In the genomic region with DNA sequence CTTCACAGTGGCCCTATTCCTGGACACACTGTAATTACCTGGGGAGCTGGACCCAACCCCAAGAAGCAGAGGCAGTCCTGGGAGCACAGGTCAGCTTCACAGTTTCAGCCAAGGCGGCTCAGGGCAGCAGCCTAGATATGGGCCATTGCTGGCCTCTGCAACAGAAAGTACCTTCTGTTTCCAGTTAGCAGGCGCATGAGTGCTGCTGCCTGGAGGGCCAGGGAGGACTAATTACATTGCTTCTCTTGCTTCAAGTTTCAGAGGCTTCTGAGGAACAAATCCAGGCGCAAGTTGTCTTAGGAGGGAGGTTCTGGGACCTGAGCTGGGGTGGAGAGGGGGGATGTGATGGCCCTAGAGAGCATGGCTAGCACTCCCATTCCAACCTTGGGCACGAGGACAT, we compare ENCODE assay signal across 21 cellular contexts. TPM values are rescaled to one million over a fixed set of nuclear protein-coding genes. Genes with fewer than 3 reads are reported as not detected.
DNase-seq lines count a peak whose midpoint lies in the region; ATAC-seq and TF ChIP-seq lines count a peak whose summit lies in the region.
"Had no signal": no experiment of that assay in that cellular context is flagged by ENCODE, and none has a peak within 500 bp of the region (broad histone marks: within the 10 kb centered on the region; RNA-seq: fewer than 3 reads in every experiment).

No MANE protein-coding gene starts in this region.

- H3K27me3 Mint-ChIP-seq in mesothelial cell of epicardium (ENCODE audit: low read depth): no peaks in the 10 kb centered on the region
- H3K27me3 Mint-ChIP-seq: activated naive CD8-positive, alpha-beta T cell had no signal

- peaks cover 48% of the 10 kb centered on the region for H3K4me1 Mint-ChIP-seq in mesothelial cell of epicardium

- H3K9ac ChIP-seq in SK-N-MC (ENCODE audit: insufficient read length): no peak overlapping the region

- peaks cover 14 to 22% of the 10 kb centered on the region in 2 donors for H3K4me1 ChIP-seq in thoracic aorta (ENCODE audit: control insufficient read depth in 1 of 2, low read depth in 2 of 2)
- H3K4me1 ChIP-seq in SJCRH30: no peaks in the 10 kb centered on the region

- no peaks in the 10 kb centered on the region for H3K9me3 ChIP-seq in SK-N-MC (ENCODE audit: low read depth, low read length)
- no peaks in the 10 kb centered on the region for H3K9me3 ChIP-seq in thoracic aorta
- no peaks in the 10 kb centered on the region for H3K9me3 ChIP-seq in SJCRH30 (replicated peaks)

- TF ChIP-seq CTCF in mesothelial cell of epicardium (IDR thresholded peaks at IDR 0.05; ENCODE audit: unreplicated experiment) (no peak), thoracic aorta (IDR thresholded peaks at IDR 0.05) (no peak)

- no peak for ATAC-seq in thoracic aorta (ENCODE audit: insufficient number of reproducible peaks, low FRiP score, low read depth)
- ATAC-seq in GM19452 (IDR thresholded peaks at IDR 0.05; ENCODE audit: unreplicated experiment): no peak
- ATAC-seq in HG03460 (IDR thresholded peaks at IDR 0.05; ENCODE audit: unreplicated experiment): no peak
- ATAC-seq: activated T-cell treated with anti-CD3 and anti-CD28 coated beads, Interleukin-2, amount 50 U/mL, for 4 hours had no signal

- H3K4me3 Mint-ChIP-seq in mesothelial cell of epicardium: no peak overlapping the region
- H3K4me3 Mint-ChIP-seq: activated naive CD8-positive, alpha-beta T cell; activated T-cell treated with anti-CD3 and anti-CD28 coated beads, Interleukin-2, amount 50 U/mL, for 4 hours had no signal

- H3K27me3 ChIP-seq in thoracic aorta (replicated peaks; ENCODE audit: insufficient read depth): no peaks in the 10 kb centered on the region
- no peaks in the 10 kb centered on the region for H3K27me3 ChIP-seq in SJCRH30

- DNase-seq in SK-N-MC (ENCODE audit: low read depth, low spot score) (no peak), cerebellar cortex (ENCODE audit: low spot score) (peak; percentile 67), mesothelial cell of epicardium (ENCODE audit: low spot score in 2 of 2, unreplicated experiment in 2 of 2) (no peak), thoracic aorta (ENCODE audit: low spot score) (no peak), SJCRH30 (no peak), foreskin melanocyte (no peak)
- DNase-seq: activated CD4-positive, alpha-beta T cell treated with anti-CD3 and anti-CD28 coated beads, Interleukin-2, amount 50 U/mL, for 48 hours; activated T-cell treated with anti-CD3 and anti-CD28 coated beads, Interleukin-2, amount 50 U/mL, for 4 hours; AML-193; effector CD8-positive, alpha-beta T cell; EL; HCEC 1CT; kidney; MM.1S; NK-92 treated with Interleukin-12 subunit alpha and Interleukin-12 subunit beta, amount 100 ng/mL, for 24 hours; RPMI8226; stimulated activated CD4-positive, alpha-beta T cell treated with anti-CD3 and anti-CD28 coated beads, Interleukin-2, amount 100 ng/mL, for 48 hours; WERI-Rb-1 had no signal

- no peaks in the 10 kb centered on the region for H3K9me3 Mint-ChIP-seq in mesothelial cell of epicardium
- H3K9me3 Mint-ChIP-seq: activated T-cell treated with anti-CD3 and anti-CD28 coated beads, Interleukin-2, amount 50 U/mL, for 4 hours had no signal

- H3K36me3 Mint-ChIP-seq in mesothelial cell of epicardium: no peaks in the 10 kb centered on the region
- H3K36me3 Mint-ChIP-seq: activated naive CD8-positive, alpha-beta T cell had no signal

- H3K27ac ChIP-seq in SK-N-MC (peak overlapping the region; percentile 81), thoracic aorta (peak overlapping the region; percentile 87 to 91), SJCRH30 (no peak overlapping the region)
- H3K27ac ChIP-seq: WERI-Rb-1 had no signal

- peak overlapping the region; percentile 96 for H3K27ac Mint-ChIP-seq in mesothelial cell of epicardium
- H3K27ac Mint-ChIP-seq: activated naive CD8-positive, alpha-beta T cell had no signal

- H3K36me3 ChIP-seq in SK-N-MC (ENCODE audit: insufficient read depth, low read length) (no peaks in the 10 kb centered on the region), thoracic aorta (no peaks in the 10 kb centered on the region), SJCRH30 (peaks cover 5% of the 10 kb centered on the region; the same call in 1 of the 2 replicates)

- H3K4me3 ChIP-seq in SK-N-MC: no peak overlapping the region
- H3K4me3 ChIP-seq in thoracic aorta: no peak overlapping the region
- no peak overlapping the region for H3K4me3 ChIP-seq in SJCRH30

RNA-seq across cellular contexts. Expression of a gene that starts 13.5 kb away (rescaled TPM):
- total RNA-seq in mesothelial cell of epicardium (32.0 to 34.6 TPM (median 32.2 TPM) in 3 replicates), thoracic aorta (10 to 100 TPM; 41.1 to 42.2 TPM)
- 9.1 and 9.6 TPM in 2 replicates for total RNA-seq in SJCRH30 (2014; rRNA removed; shearing (Covaris generic))
